In the genomic region with DNA sequence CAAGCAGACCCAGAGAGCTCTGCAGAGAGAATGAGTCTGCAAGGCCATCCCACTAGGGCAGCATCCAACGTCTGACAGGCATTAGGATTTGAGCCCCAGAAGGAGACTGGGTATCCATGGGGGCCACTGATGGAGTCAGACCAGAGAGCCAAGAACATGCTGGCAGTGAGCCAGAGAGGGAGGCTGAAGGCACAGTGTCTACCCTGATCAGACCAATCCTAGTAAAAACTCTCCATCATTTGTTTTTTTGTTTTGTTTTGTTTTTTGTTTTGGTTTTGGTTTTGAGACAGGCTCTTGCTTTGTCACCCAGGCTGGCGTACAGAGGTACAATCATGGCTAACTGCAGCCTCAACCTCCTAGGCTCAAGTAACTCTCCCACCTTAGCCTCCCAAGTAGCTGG, we compare ENCODE assay signal across 17 cellular contexts.
"Had no signal": no experiment of that assay in that cellular context is flagged by ENCODE, and none has a peak within 500 bp of the region (broad histone marks: within the 10 kb centered on the region; RNA-seq: fewer than 3 reads in every experiment).

No MANE protein-coding gene starts in this region.

- DNase-seq: activated CD4-positive, alpha-beta T cell treated with anti-CD3 and anti-CD28 coated beads, Interleukin-2, amount 50 U/mL, for 48 hours; activated gamma-delta T cell treated with Interleukin-2 at 50 U/mL for 16 hours; body of pancreas; effector memory CD4-positive, alpha-beta T cell; hippocampal formation; left ventricle myocardium inferior; midbrain; stimulated activated naive CD8-positive, alpha-beta T cell treated with anti-CD3 and anti-CD28 coated beads, Interleukin-15, amount 100 ng/mL, for 72 hours; T-cell; T1000; tibial artery had no signal

- H3K27me3 Mint-ChIP-seq: activated naive CD4-positive, alpha-beta T cell treated with anti-CD3 and anti-CD28 coated beads, Interleukin-2, amount 50 U/mL, for 24 hours; natural killer cell treated with Interleukin-12 subunit alpha and Interleukin-12 subunit beta and Interleukin-15 and Interleukin-18, amount 100 ng/mL, for 72 hours; stimulated activated naive CD8-positive, alpha-beta T cell treated with anti-CD3 and anti-CD28 coated beads, Interleukin-15, amount 100 ng/mL, for 72 hours; T-cell had no signal

- H3K36me3 Mint-ChIP-seq: activated naive CD4-positive, alpha-beta T cell treated with anti-CD3 and anti-CD28 coated beads, Interleukin-2, amount 50 U/mL, for 24 hours; natural killer cell treated with Interleukin-12 subunit alpha and Interleukin-12 subunit beta and Interleukin-15 and Interleukin-18, amount 100 ng/mL, for 72 hours; stimulated activated effector memory CD8-positive, alpha-beta T cell treated with anti-CD3 and anti-CD28 coated beads, Interleukin-12 subunit alpha, Interleukin-12 subunit beta, amount 100 ng/mL, for 72 hours; T-cell had no signal

- H3K9me3 ChIP-seq: body of pancreas, prostate gland, right atrium auricular region, tibial artery had no signal

- H3K27ac Mint-ChIP-seq: activated naive CD4-positive, alpha-beta T cell treated with anti-CD3 and anti-CD28 coated beads, Interleukin-2, amount 50 U/mL, for 24 hours; natural killer cell treated with Interleukin-12 subunit alpha and Interleukin-12 subunit beta and Interleukin-15 and Interleukin-18, amount 100 ng/mL, for 72 hours; stimulated activated effector memory CD8-positive, alpha-beta T cell treated with anti-CD3 and anti-CD28 coated beads, Interleukin-12 subunit alpha, Interleukin-12 subunit beta, amount 100 ng/mL, for 72 hours; stimulated activated naive CD8-positive, alpha-beta T cell treated with anti-CD3 and anti-CD28 coated beads, Interleukin-15, amount 100 ng/mL, for 72 hours; T-cell; WTC11 had no signal

- H3K36me3 ChIP-seq: left ventricle myocardium inferior, prostate gland, right atrium auricular region, tibial artery had no signal

- ATAC-seq: body of pancreas; natural killer cell treated with Interleukin-12 subunit alpha and Interleukin-12 subunit beta and Interleukin-15 and Interleukin-18, amount 100 ng/mL, for 72 hours; stimulated activated effector memory CD8-positive, alpha-beta T cell treated with anti-CD3 and anti-CD28 coated beads, Interleukin-12 subunit alpha, Interleukin-12 subunit beta, amount 100 ng/mL, for 72 hours; stimulated activated naive CD8-positive, alpha-beta T cell treated with anti-CD3 and anti-CD28 coated beads, Interleukin-15, amount 100 ng/mL, for 72 hours; T-cell; WTC11 had no signal

- H3K4me3 ChIP-seq: body of pancreas, left ventricle myocardium inferior, prostate gland, right atrium auricular region, tibial artery had no signal

- H3K4me3 Mint-ChIP-seq: activated naive CD4-positive, alpha-beta T cell treated with anti-CD3 and anti-CD28 coated beads, Interleukin-2, amount 50 U/mL, for 24 hours; natural killer cell treated with Interleukin-12 subunit alpha and Interleukin-12 subunit beta and Interleukin-15 and Interleukin-18, amount 100 ng/mL, for 72 hours; stimulated activated effector memory CD8-positive, alpha-beta T cell treated with anti-CD3 and anti-CD28 coated beads, Interleukin-12 subunit alpha, Interleukin-12 subunit beta, amount 100 ng/mL, for 72 hours; stimulated activated naive CD8-positive, alpha-beta T cell treated with anti-CD3 and anti-CD28 coated beads, Interleukin-15, amount 100 ng/mL, for 72 hours; T-cell; WTC11 had no signal

- H3K4me1 ChIP-seq: body of pancreas, left ventricle myocardium inferior, prostate gland, right atrium auricular region, tibial artery had no signal

- H3K4me1 Mint-ChIP-seq: activated naive CD4-positive, alpha-beta T cell treated with anti-CD3 and anti-CD28 coated beads, Interleukin-2, amount 50 U/mL, for 24 hours; stimulated activated effector memory CD8-positive, alpha-beta T cell treated with anti-CD3 and anti-CD28 coated beads, Interleukin-12 subunit alpha, Interleukin-12 subunit beta, amount 100 ng/mL, for 72 hours; T-cell; WTC11 had no signal

- H3K9me3 Mint-ChIP-seq: activated naive CD4-positive, alpha-beta T cell treated with anti-CD3 and anti-CD28 coated beads, Interleukin-2, amount 50 U/mL, for 24 hours; natural killer cell treated with Interleukin-12 subunit alpha and Interleukin-12 subunit beta and Interleukin-15 and Interleukin-18, amount 100 ng/mL, for 72 hours; stimulated activated effector memory CD8-positive, alpha-beta T cell treated with anti-CD3 and anti-CD28 coated beads, Interleukin-12 subunit alpha, Interleukin-12 subunit beta, amount 100 ng/mL, for 72 hours; stimulated activated naive CD8-positive, alpha-beta T cell treated with anti-CD3 and anti-CD28 coated beads, Interleukin-15, amount 100 ng/mL, for 72 hours; T-cell had no signal

- H3K27ac ChIP-seq: body of pancreas, left ventricle myocardium inferior, prostate gland, right atrium auricular region, tibial artery had no signal

- H3K27me3 ChIP-seq: body of pancreas, right atrium auricular region, tibial artery had no signal
